In the genomic region with DNA sequence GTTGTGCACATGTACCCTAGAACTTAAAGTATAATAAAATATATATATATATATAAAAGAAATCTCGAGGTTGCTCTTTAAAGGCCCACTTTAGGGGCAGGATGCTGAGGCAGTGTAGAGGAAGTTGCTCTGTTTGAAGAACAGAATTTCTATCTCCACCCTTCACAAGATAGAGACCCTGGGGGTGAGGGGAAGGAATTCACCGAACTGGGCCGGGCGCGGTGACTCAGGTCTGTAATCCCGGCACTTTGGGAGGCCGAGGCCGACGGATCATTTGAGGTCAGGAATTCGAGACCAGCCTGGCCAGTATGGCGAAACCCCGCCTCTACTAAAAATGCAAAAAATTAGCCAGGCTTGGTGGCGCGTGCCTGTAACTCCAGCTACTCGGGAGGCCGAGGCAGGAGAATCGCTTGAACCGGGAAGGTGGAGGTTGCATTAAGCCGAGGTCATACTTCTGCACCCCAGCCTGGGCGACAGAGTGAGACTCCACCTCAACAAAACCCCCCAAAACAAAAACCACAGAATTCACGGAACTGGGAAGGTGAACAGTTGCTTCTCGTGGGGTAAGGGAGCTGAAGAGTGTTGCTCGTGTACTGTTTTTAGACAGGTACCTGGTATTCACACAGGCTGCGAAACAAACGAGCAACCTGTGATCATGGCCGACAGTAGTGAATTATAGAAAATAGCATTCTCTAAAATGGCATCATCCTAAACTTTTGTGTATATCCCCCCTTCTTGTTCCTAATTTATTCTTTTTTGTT, we compare ENCODE assay signal across 13 cellular contexts. TPM values are rescaled to one million over a fixed set of nuclear protein-coding genes. Genes with fewer than 3 reads are reported as not detected.
DNase-seq lines count a peak whose midpoint lies in the region; ATAC-seq lines count a peak whose summit lies in the region.
"Had no signal": no experiment of that assay in that cellular context is flagged by ENCODE, and none has a peak within 500 bp of the region (broad histone marks: within the 10 kb centered on the region; RNA-seq: fewer than 3 reads in every experiment).

No MANE protein-coding gene starts in this region.

- H3K9me3 ChIP-seq in CD4-positive, alpha-beta memory T cell (ENCODE audit: control insufficient read depth in 1 of 2, low read length in 2 of 2), result no peaks in the 10 kb centered on the region
- H3K9me3 ChIP-seq in muscle layer of duodenum (ENCODE audit: control insufficient read depth in 1 of 2, low read length in 2 of 2), result no peaks in the 10 kb centered on the region
- H3K9me3 ChIP-seq: SJCRH30 had no signal

- ATAC-seq in GM19463 (IDR thresholded peaks at IDR 0.05; ENCODE audit: unreplicated experiment), result no peak

- no peaks in the 10 kb centered on the region for H3K27me3 Mint-ChIP-seq in CD4-positive, alpha-beta memory T cell
- H3K27me3 Mint-ChIP-seq in IgD-negative memory B cell, result no peaks in the 10 kb centered on the region

- peak overlapping the region; percentile 90 to 95 (median 94) for H3K27ac Mint-ChIP-seq in CD4-positive, alpha-beta memory T cell
- H3K27ac Mint-ChIP-seq in IgD-negative memory B cell, result peak overlapping the region; percentile 93 to 99 (median 98)

- CTCF ChIA-PET in CD4-positive, alpha-beta memory T cell (lab: Charles Lee; ENCODE audit: partially characterized antibody), result interaction anchor here (1.0 to 8.2 kb wide), 8 partner anchors 25 to 176 kb away, joined by 3 to 125 read pairs (median 37); a partner anchor contains a TSS

- DNase-seq in CD4-positive, alpha-beta memory T cell, result peak in 3 of 5 donors; percentile 30 to 44 (median 33)
- DNase-seq in activated gamma-delta T cell (lab: John Stamatoyannopoulos, UW), result peak; percentile 16
- DNase-seq in activated effector memory CD4-positive, alpha-beta T cell treated with anti-CD3 and anti-CD28 coated beads, Interleukin-2, amount 50 U/mL, for 16 hours, result no peak
- no peak for DNase-seq in NCI-H510A treated with DMSO at 0.1 percent for 48 hours (lab: John Stamatoyannopoulos, UW)
- no peak for DNase-seq in RPMI8226
- DNase-seq: dermis blood vessel endothelial cell, head of caudate nucleus, small intestine had no signal

- H3K4me3 Mint-ChIP-seq in CD4-positive, alpha-beta memory T cell, result peak overlapping the region; percentile 89 to 94 (median 94)
- H3K4me3 Mint-ChIP-seq in IgD-negative memory B cell, result peak overlapping the region; percentile 94 to 98 (median 96)

- H3K4me1 ChIP-seq in CD4-positive, alpha-beta memory T cell (ENCODE audit: insufficient read depth, low read length), result peaks cover 48% of the 10 kb centered on the region
- H3K4me1 ChIP-seq in muscle layer of duodenum (ENCODE audit: control insufficient read depth in 1 of 2, insufficient read depth in 2 of 2, low read length in 2 of 2), result no peaks in the 10 kb centered on the region

- peak overlapping the region; percentile 58 for H3K27ac ChIP-seq in CD4-positive, alpha-beta memory T cell (ENCODE audit: low read depth, low read length)
- peak overlapping the region; percentile 47 for H3K27ac ChIP-seq in muscle layer of duodenum (ENCODE audit: low read length)
- H3K27ac ChIP-seq: C4-2B had no signal

- peaks cover 24% of the 10 kb centered on the region for H3K36me3 ChIP-seq in CD4-positive, alpha-beta memory T cell (ENCODE audit: insufficient read depth, low read length)
- H3K36me3 ChIP-seq in muscle layer of duodenum (ENCODE audit: control insufficient read depth in 1 of 2, insufficient read depth in 2 of 2, low read length in 2 of 2), result no peaks in the 10 kb centered on the region
- H3K36me3 ChIP-seq: SJCRH30 had no signal

- intact Hi-C loops in CD4-positive, alpha-beta memory T cell (cut with micrococcal nuclease), result no loop called here

- peak overlapping the region; percentile 60 to 69 for H3K4me3 ChIP-seq in CD4-positive, alpha-beta memory T cell (ENCODE audit: low read length in 2 of 2)
- H3K4me3 ChIP-seq in muscle layer of duodenum (ENCODE audit: low read depth in 1 of 2, low read length in 2 of 2), result peak overlapping the region in 1 of 2 donors; percentile 75

- H3K27me3 ChIP-seq in CD4-positive, alpha-beta memory T cell (ENCODE audit: insufficient read depth, low read length), result no peaks in the 10 kb centered on the region
- H3K27me3 ChIP-seq in muscle layer of duodenum (ENCODE audit: low read depth, low read length), result no peaks in the 10 kb centered on the region
- H3K27me3 ChIP-seq: SJCRH30 had no signal

- H3K9me3 Mint-ChIP-seq in CD4-positive, alpha-beta memory T cell, result peaks cover 0 to under 1% (median 0%) of the 10 kb centered on the region in 8 donors
- H3K9me3 Mint-ChIP-seq in IgD-negative memory B cell, result no peaks in the 10 kb centered on the region

- POLR2A ChIA-PET in CD4-positive, alpha-beta memory T cell (lab: Charles Lee; ENCODE audit: partially characterized antibody), result interaction anchor here (0.7 to 9.9 kb wide), 8 partner anchors 9 to 154 kb away, joined by 3 to 130 read pairs (median 12); no protein-coding TSS in a partner anchor

- peaks cover 32 to 69% of the 10 kb centered on the region in 2 donors for H3K36me3 Mint-ChIP-seq in CD4-positive, alpha-beta memory T cell
- H3K36me3 Mint-ChIP-seq in IgD-negative memory B cell, result peaks cover 8% of the 10 kb centered on the region

- peaks cover 31 to 69% (median 52%) of the 10 kb centered on the region in 4 donors for H3K4me1 Mint-ChIP-seq in CD4-positive, alpha-beta memory T cell
- H3K4me1 Mint-ChIP-seq in IgD-negative memory B cell, result peaks cover 22 to 38% (median 32%) of the 10 kb centered on the region in 3 donors

RNA-seq across cellular contexts. Expression of a gene that starts 6.2 kb away (rescaled TPM):
- total RNA-seq in CD4-positive, alpha-beta memory T cell, result 100 to 1,000 TPM; 148 to 150 TPM
- 100 to 1,000 TPM; 378 to 424 TPM for polyA plus RNA-seq in CD4-positive, alpha-beta memory T cell
- 884 TPM for polyA plus RNA-seq in IgD-negative memory B cell

Comparison
In these comparisons a context has a peak if more than half of its experiments do, and no peak if none do; other contexts are left out.
1. DNase-seq: peak in CD4-positive, alpha-beta memory T cell (3 of 5) and activated gamma-delta T cell (single experiment); none in activated effector memory CD4-positive, alpha-beta T cell treated with anti-CD3 and anti-CD28 coated beads, Interleukin-2, amount 50 U/mL, for 16 hours (single experiment), NCI-H510A treated with DMSO at 0.1 percent for 48 hours (single experiment) and RPMI8226 (single experiment).